ENCODE assay signal across 9 cellular contexts in the genomic region with DNA sequence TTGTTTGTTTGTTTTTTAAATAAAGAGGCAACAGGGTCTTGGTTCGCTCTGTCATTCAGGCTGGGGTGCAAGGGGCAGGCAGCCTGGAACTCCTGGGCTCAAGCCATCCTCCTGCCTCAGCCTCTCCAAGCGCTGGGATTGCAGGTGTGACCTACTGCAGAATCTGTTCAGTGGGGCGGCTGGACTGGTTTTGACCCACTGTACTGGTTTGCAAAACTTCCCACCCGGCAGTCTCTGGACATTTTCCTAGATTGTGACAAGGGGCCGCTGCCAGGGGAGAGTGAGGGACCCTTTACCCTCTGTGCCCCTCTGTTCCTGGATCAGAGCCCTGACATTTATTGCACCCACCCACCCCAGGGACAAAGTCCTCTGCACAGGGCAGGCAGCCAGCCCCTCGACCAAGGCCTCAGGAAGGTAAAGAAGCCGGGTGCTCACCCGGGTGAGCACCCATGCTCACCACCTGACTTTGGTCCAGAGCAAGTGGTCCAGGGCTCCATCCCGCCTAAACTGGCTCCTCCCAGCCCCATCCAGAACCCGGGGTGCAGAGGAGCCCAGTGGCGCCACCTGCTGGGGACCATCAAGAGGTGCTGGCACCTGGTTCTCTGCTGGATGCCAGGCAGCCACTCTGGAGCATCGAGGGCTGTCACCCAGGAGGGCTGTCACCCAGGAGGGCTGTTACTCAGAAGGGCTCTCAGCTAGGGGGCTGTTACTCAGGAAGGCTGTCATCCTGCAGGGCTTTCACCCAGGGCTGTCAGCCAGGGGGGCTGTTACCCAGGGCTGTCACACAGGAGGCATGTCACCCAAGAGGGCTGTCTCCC.
A peak's percentile ranks its signal among the peaks of the same experiment; 100 is the strongest.
DNase-seq lines count a peak whose midpoint lies in the region; ATAC-seq and TF ChIP-seq lines count a peak whose summit lies in the region.
"Had no signal": no experiment of that assay in that cellular context is flagged by ENCODE, and none has a peak within 500 bp of the region (broad histone marks: within the 10 kb centered on the region; RNA-seq: fewer than 3 reads in every experiment).

No MANE protein-coding gene starts in this region.

- POLR2A ChIA-PET in Panc1 (lab: Charles Lee) = no interaction called here

- TF ChIP-seq CTCF in AG10803 (conservative IDR thresholded peaks at IDR 0.05; ENCODE audit: low read length) = peak; percentile 56
- TF ChIP-seq CTCF in Panc1 (IDR thresholded peaks at IDR 0.05) = peak; percentile 89
- peak in 6 of 7 experiments; percentile 18 to 28 (median 28) for TF ChIP-seq CTCF in body of pancreas (IDR thresholded peaks at IDR 0.05)
- no peak for TF ChIP-seq CTCF in lung (IDR thresholded peaks at IDR 0.05; ENCODE audit: control extremely low read depth, extremely low read depth)

- H3K4me1 ChIP-seq in Panc1 (ENCODE audit: control insufficient read depth, insufficient read depth, low read length) (no peaks in the 10 kb centered on the region), body of pancreas (no peaks in the 10 kb centered on the region), lung (ENCODE audit: control insufficient read depth in 2 of 2, insufficient read depth in 2 of 2, low read length in 2 of 2) (no peaks in the 10 kb centered on the region)
- H3K4me1 ChIP-seq: suprapubic skin had no signal

- CTCF ChIA-PET in Panc1 (lab: Charles Lee) = no interaction called here

- H3K27ac ChIP-seq in Panc1 (ENCODE audit: low read length) (no peak overlapping the region), body of pancreas (no peak overlapping the region), lung (ENCODE audit: low read depth in 1 of 2, low read length in 1 of 2) (no peak overlapping the region)
- H3K27ac ChIP-seq: suprapubic skin had no signal

- H3K9me3 ChIP-seq in Panc1 (ENCODE audit: control insufficient read depth, insufficient read depth, low read depth, low read length) (no peaks in the 10 kb centered on the region), body of pancreas (no peaks in the 10 kb centered on the region), lung (ENCODE audit: control insufficient read depth in 2 of 2, insufficient read depth in 1 of 2, low read length in 1 of 2) (no peaks in the 10 kb centered on the region)
- H3K9me3 ChIP-seq: suprapubic skin had no signal

- DNase-seq in AG10803 (ENCODE audit: low read depth) = no peak
- peak; percentile 61 for DNase-seq in GM19238 (ENCODE audit: insufficient read length, low spot score)
- DNase-seq in Panc1 (ENCODE audit: low read depth, low spot score) = no peak
- DNase-seq in body of pancreas = peak; percentile 14 to 30 (median 21)
- DNase-seq in lung (ENCODE audit: low spot score) = peak; percentile 39
- DNase-seq in DMS114 treated with DMSO at 0.1 percent for 48 hours (lab: John Stamatoyannopoulos, UW; ENCODE audit: unreplicated experiment) = no peak

- 36 to 62% methylated on average over 3 to 12 of the region's 12 CpGs for WGBS in body of pancreas, 2 donors
- WGBS in lung, 2 donors = 58 to 60% methylated on average over 12 of the region's 12 CpGs

- in situ Hi-C loops in Panc1 (cut with HindIII; ENCODE audit: low pct_unique_long_range_greater_than_20kb, low sequenced_read_pairs) = no loop called here

- H3K4me3 ChIP-seq in AG10803 (ENCODE audit: low read length) (no peak overlapping the region), Panc1 (ENCODE audit: low read depth in 2 of 2, low read length in 2 of 2) (no peak overlapping the region), body of pancreas (no peak overlapping the region), lung (no peak overlapping the region)
- H3K4me3 ChIP-seq: suprapubic skin had no signal

- H3K36me3 ChIP-seq in Panc1 (ENCODE audit: control insufficient read depth, insufficient read depth, low read length) = no peaks in the 10 kb centered on the region
- H3K36me3 ChIP-seq in body of pancreas (replicated peaks in 1 of 2; ENCODE audit: insufficient read depth in 1 of 2, low read depth in 2 of 2) = no peaks in the 10 kb centered on the region
- H3K36me3 ChIP-seq in lung (ENCODE audit: control insufficient read depth in 2 of 2, insufficient read depth in 2 of 2, low read length in 2 of 2) = no peaks in the 10 kb centered on the region
- H3K36me3 ChIP-seq: suprapubic skin had no signal

- ATAC-seq in Panc1 = peak; percentile 86
- no peak for ATAC-seq in body of pancreas
- peak; percentile 23 for ATAC-seq in lung (ENCODE audit: insufficient read depth, low FRiP score)
- ATAC-seq in GM19035 (IDR thresholded peaks at IDR 0.05; ENCODE audit: unreplicated experiment) = no peak
- no peak for ATAC-seq in GM19324 (IDR thresholded peaks at IDR 0.05; ENCODE audit: low FRiP score, unreplicated experiment)

- H3K27me3 ChIP-seq in Panc1 (ENCODE audit: control insufficient read depth, insufficient read depth, low read length) = no peaks in the 10 kb centered on the region
- H3K27me3 ChIP-seq in body of pancreas = no peaks in the 10 kb centered on the region
- H3K27me3 ChIP-seq in lung (ENCODE audit: control insufficient read depth, insufficient read depth) = no peaks in the 10 kb centered on the region

- no TSS peak for BruUV-seq in Panc1 (replicated peaks; lab: Mats Ljungman, UMichigan)

- no peak for TF ChIP-seq POLR2A in body of pancreas (IDR thresholded peaks at IDR 0.05)

- intact Hi-C loops in Panc1 (cut with micrococcal nuclease; ENCODE audit: unreplicated experiment) (no loop called here), body of pancreas (cut with DNase I) (no loop called here)

Comparison
In these comparisons a context has a peak if more than half of its experiments do, and no peak if none do; other contexts are left out.
1. DNase-seq: peak in GM19238 (single experiment), body of pancreas (4 of 4) and lung (single experiment); none in AG10803 (single experiment), Panc1 (single experiment) and DMS114 treated with DMSO at 0.1 percent for 48 hours (single experiment).
2. ATAC-seq: peak in Panc1 (single experiment) and lung (single experiment); none in body of pancreas (single experiment), GM19035 (single experiment) and GM19324 (single experiment).